ENCODE assay signal across 10 cellular contexts in genomic region chr3:117059054-117059989, GRCh38.
DNase-seq lines count a peak whose midpoint lies in the region; TF ChIP-seq lines count a peak whose summit lies in the region.
"Had no signal": no experiment of that assay in that cellular context is flagged by ENCODE, and none has a peak within 500 bp of the region (broad histone marks: within the 10 kb centered on the region; RNA-seq: fewer than 3 reads in every experiment).

No MANE protein-coding gene starts in this region.

- TF ChIP-seq CTCF in progenitor cell of endocrine pancreas (IDR thresholded peaks at IDR 0.05; ENCODE audit: unreplicated experiment): peak; percentile 73

- H3K4me3 Mint-ChIP-seq in progenitor cell of endocrine pancreas (ENCODE audit: low read depth): no peak overlapping the region
- H3K4me3 Mint-ChIP-seq: activated B cell treated with CpG ODN at 0.5 μM for 24 hours, B cell had no signal

- H3K36me3 ChIP-seq in H7 (replicated peaks; ENCODE audit: control insufficient read depth, insufficient read depth, low read length): no peaks in the 10 kb centered on the region

- H3K27me3 Mint-ChIP-seq in progenitor cell of endocrine pancreas: no peaks in the 10 kb centered on the region
- H3K27me3 Mint-ChIP-seq: activated B cell treated with CpG ODN at 0.5 μM for 24 hours, B cell had no signal

- H3K9me3 Mint-ChIP-seq in progenitor cell of endocrine pancreas (ENCODE audit: low read depth): no peaks in the 10 kb centered on the region
- H3K9me3 Mint-ChIP-seq: activated B cell treated with CpG ODN at 0.5 μM for 24 hours had no signal

- DNase-seq in NCI-H2081 (lab: John Stamatoyannopoulos, UW) (peak; percentile 34 to 58), NCI-H2081 treated with DMSO at 0.1 percent for 48 hours (lab: John Stamatoyannopoulos, UW) (no peak), NCI-H510A (lab: John Stamatoyannopoulos, UW) (peak; percentile 32), dermis microvascular lymphatic vessel endothelial cell (ENCODE audit: low read depth in 2 of 2) (peak; percentile 12 to 26), progenitor cell of endocrine pancreas (ENCODE audit: low spot score, unreplicated experiment) (no peak), H7 (no peak), GM19240 (ENCODE audit: insufficient read length, low spot score) (no peak)
- no peak for DNase-seq in NK-92 treated with Interleukin-12 subunit alpha and Interleukin-12 subunit beta, amount 100 ng/mL, for 24 hours (lab: John Stamatoyannopoulos, UW)
- DNase-seq: activated B cell treated with CpG ODN at 0.5 μM for 24 hours had no signal

- H3K27ac Mint-ChIP-seq in progenitor cell of endocrine pancreas: no peak overlapping the region
- H3K27ac Mint-ChIP-seq: activated B cell treated with CpG ODN at 0.5 μM for 24 hours, B cell had no signal

- no peaks in the 10 kb centered on the region for H3K27me3 ChIP-seq in H7 (ENCODE audit: control insufficient read depth, insufficient read depth, low read length)

- no peak overlapping the region for H3K4me3 ChIP-seq in H7 (ENCODE audit: insufficient read depth, low read depth, low read length)

- H3K4me1 Mint-ChIP-seq in progenitor cell of endocrine pancreas (ENCODE audit: low read depth): peaks cover 17% of the 10 kb centered on the region

- no peaks in the 10 kb centered on the region for H3K36me3 Mint-ChIP-seq in progenitor cell of endocrine pancreas (ENCODE audit: insufficient read depth)

Comparison
In these comparisons a context has a peak if more than half of its experiments do, and no peak if none do; other contexts are left out.
1. DNase-seq: peak in NCI-H2081 (2 of 2), NCI-H510A (single experiment) and dermis microvascular lymphatic vessel endothelial cell (2 of 2); none in NCI-H2081 treated with DMSO at 0.1 percent for 48 hours (single experiment), progenitor cell of endocrine pancreas (single experiment), H7 (single experiment), GM19240 (single experiment) and NK-92 treated with Interleukin-12 subunit alpha and Interleukin-12 subunit beta, amount 100 ng/mL, for 24 hours (single experiment).